In the genomic region with DNA sequence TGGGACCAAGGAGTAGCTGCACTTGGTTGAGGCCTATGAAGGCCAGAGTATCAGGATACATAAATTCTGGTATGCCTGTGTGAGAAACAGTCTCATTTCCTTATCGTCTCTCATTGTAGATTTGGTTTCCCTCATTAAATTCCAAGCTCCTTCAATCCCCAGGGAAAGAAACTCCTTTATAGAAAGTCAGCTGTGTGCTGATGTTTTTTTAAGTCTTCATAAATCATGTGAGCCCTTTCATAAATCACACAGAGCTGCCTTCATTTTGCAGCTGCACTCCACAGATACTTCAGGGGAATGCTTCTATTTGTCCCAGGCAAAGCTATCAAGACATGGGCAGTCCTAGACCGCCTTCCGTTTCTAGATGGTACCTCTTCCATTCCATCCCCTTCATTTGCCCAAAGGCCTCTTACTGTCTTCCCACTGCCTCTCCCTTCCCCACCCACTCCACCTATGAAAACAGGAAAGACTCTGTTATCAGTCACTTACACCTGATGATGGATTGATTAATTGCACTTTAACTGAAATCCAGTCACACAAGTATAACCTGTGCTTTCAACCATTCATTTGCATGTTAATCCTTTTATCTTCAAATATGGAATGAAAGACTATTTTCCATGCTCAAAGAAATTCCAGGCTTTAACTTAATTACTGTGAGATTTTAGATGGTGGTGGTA, we compare ENCODE assay signal across 19 cellular contexts.
DNase-seq lines count a peak whose midpoint lies in the region; ATAC-seq and TF ChIP-seq lines count a peak whose summit lies in the region.
"Had no signal": no experiment of that assay in that cellular context is flagged by ENCODE, and none has a peak within 500 bp of the region (broad histone marks: within the 10 kb centered on the region; RNA-seq: fewer than 3 reads in every experiment).

No MANE protein-coding gene starts in this region.

- no peak for TF ChIP-seq CTCF in epithelial cell of esophagus (IDR thresholded peaks at IDR 0.05; ENCODE audit: insufficient read depth, low read depth, low read length, missing control alignments)

- DNase-seq in LHCN-M2 (ENCODE audit: low read depth), result peak; percentile 17
- DNase-seq in epithelial cell of esophagus (ENCODE audit: low read depth), result peak; percentile 53
- peak; percentile 22 for DNase-seq in myocyte (ENCODE audit: low read depth)
- DNase-seq in COLO668 (lab: John Stamatoyannopoulos, UW; ENCODE audit: unreplicated experiment), result no peak
- DNase-seq: AML-193; C1 segment of cervical spinal cord; CD8-positive, alpha-beta T cell; DMS53; GDM1; H9; Karpas-422; NCI-H1417; NCI-H1694 treated with DMSO at 0.1 percent for 48 hours; NCI-H446; NCI-H526; SJCRH30 had no signal

- no peak overlapping the region for H3K4me3 ChIP-seq in epithelial cell of esophagus (ENCODE audit: low read length)
- H3K4me3 ChIP-seq: SJCRH30 had no signal

- ATAC-seq in GM18870 (IDR thresholded peaks at IDR 0.05; ENCODE audit: unreplicated experiment), result no peak
- ATAC-seq in GM21360 (IDR thresholded peaks at IDR 0.05; ENCODE audit: unreplicated experiment), result no peak
- no peak for ATAC-seq in GM21825 (IDR thresholded peaks at IDR 0.05; ENCODE audit: unreplicated experiment)
- ATAC-seq: CD8-positive, alpha-beta T cell had no signal
